ENCODE assay signal across 8 cellular contexts in genomic region chr1:67735806-67736627, GRCh38. TPM values are rescaled to one million over a fixed set of nuclear protein-coding genes. Genes with fewer than 3 reads are reported as not detected.
DNase-seq lines count a peak whose midpoint lies in the region; ATAC-seq and TF ChIP-seq lines count a peak whose summit lies in the region.

No MANE protein-coding gene starts in this region.

- peaks cover 8 to 33% (median 23%) of the 10 kb centered on the region in 4 donors for H3K4me1 Mint-ChIP-seq in CD4-positive, CD25-positive, alpha-beta regulatory T cell
- peaks cover 23% of the 10 kb centered on the region for H3K4me1 Mint-ChIP-seq in activated naive CD8-positive, alpha-beta T cell treated with anti-CD3 and anti-CD28 coated beads, Interleukin-2, amount 50 U/mL, for 24 hours

- intact Hi-C loops in left ventricle myocardium superior (cut with micrococcal nuclease), result no loop called here

- H3K27me3 ChIP-seq in CD4-positive, CD25-positive, alpha-beta regulatory T cell (ENCODE audit: control insufficient read depth, insufficient read depth, low read length), result no peaks in the 10 kb centered on the region
- H3K27me3 ChIP-seq in Peyer's patch, result no peaks in the 10 kb centered on the region

- H3K9me3 Mint-ChIP-seq in CD4-positive, CD25-positive, alpha-beta regulatory T cell, result no peaks in the 10 kb centered on the region
- no peaks in the 10 kb centered on the region for H3K9me3 Mint-ChIP-seq in activated naive CD8-positive, alpha-beta T cell treated with anti-CD3 and anti-CD28 coated beads, Interleukin-2, amount 50 U/mL, for 24 hours

- peaks cover 27% of the 10 kb centered on the region for H3K4me1 ChIP-seq in CD4-positive, CD25-positive, alpha-beta regulatory T cell (ENCODE audit: control insufficient read depth, insufficient read depth, low read length, poor library complexity, severe bottlenecking)
- peaks cover 0 to 50% (median 16%) of the 10 kb centered on the region in 4 donors for H3K4me1 ChIP-seq in Peyer's patch

- H3K27ac Mint-ChIP-seq in CD4-positive, CD25-positive, alpha-beta regulatory T cell, result peak overlapping the region; percentile 97 to 98 (median 98)
- H3K27ac Mint-ChIP-seq in activated naive CD8-positive, alpha-beta T cell treated with anti-CD3 and anti-CD28 coated beads, Interleukin-2, amount 50 U/mL, for 24 hours, result peak overlapping the region; percentile 80

- H3K4me3 ChIP-seq in CD4-positive, CD25-positive, alpha-beta regulatory T cell (ENCODE audit: low read depth, low read length), result peak overlapping the region; percentile 83
- H3K4me3 ChIP-seq in Peyer's patch (peak overlapping the region in 2 of 4 donors; percentile 18), retinal pigment epithelial cell (ENCODE audit: low read length) (no peak overlapping the region)

- H3K27ac ChIP-seq in CD4-positive, CD25-positive, alpha-beta regulatory T cell (ENCODE audit: insufficient read depth, low read length, poor library complexity, severe bottlenecking), result peak overlapping the region; percentile 62
- H3K27ac ChIP-seq in Peyer's patch, result peak overlapping the region; percentile 61 to 88 (median 72)

- peak; percentile 4 to 92 (median 46) for DNase-seq in CD4-positive, CD25-positive, alpha-beta regulatory T cell
- DNase-seq in Peyer's patch (peak; percentile 78 to 89 (median 79)), left ventricle myocardium superior (peak; percentile 77), retinal pigment epithelial cell (ENCODE audit: low read depth) (peak; percentile 73)
- peak; percentile 40 for DNase-seq in activated naive CD8-positive, alpha-beta T cell treated with anti-CD3 and anti-CD28 coated beads, Interleukin-2, amount 50 U/mL, for 24 hours
- DNase-seq in effector CD8-positive, alpha-beta T cell (lab: John Stamatoyannopoulos, UW), result no peak

- no peak for TF ChIP-seq CTCF in Peyer's patch (IDR thresholded peaks at IDR 0.05)
- TF ChIP-seq CTCF in retinal pigment epithelial cell (conservative IDR thresholded peaks at IDR 0.05; ENCODE audit: low read depth, low read length), result no peak

- no peaks in the 10 kb centered on the region for H3K9me3 ChIP-seq in CD4-positive, CD25-positive, alpha-beta regulatory T cell (ENCODE audit: control insufficient read depth in 2 of 2, low read length in 2 of 2)
- H3K9me3 ChIP-seq in Peyer's patch, result no peaks in the 10 kb centered on the region

- H3K4me3 Mint-ChIP-seq in CD4-positive, CD25-positive, alpha-beta regulatory T cell, result peak overlapping the region; percentile 76 to 86 (median 81)
- peak overlapping the region; percentile 61 for H3K4me3 Mint-ChIP-seq in activated naive CD8-positive, alpha-beta T cell treated with anti-CD3 and anti-CD28 coated beads, Interleukin-2, amount 50 U/mL, for 24 hours

- H3K36me3 ChIP-seq in CD4-positive, CD25-positive, alpha-beta regulatory T cell (ENCODE audit: control insufficient read depth, insufficient read depth, low read length), result no peaks in the 10 kb centered on the region
- no peaks in the 10 kb centered on the region for H3K36me3 ChIP-seq in Peyer's patch

- peak; percentile 99 to 100 for ATAC-seq in CD4-positive, CD25-positive, alpha-beta regulatory T cell (ENCODE audit: low read depth in 2 of 2)
- ATAC-seq in GM19324 (IDR thresholded peaks at IDR 0.05; ENCODE audit: low FRiP score, unreplicated experiment) (peak; percentile 99), HG03354 (IDR thresholded peaks at IDR 0.05; ENCODE audit: poor library complexity, severe bottlenecking, unreplicated experiment) (peak; percentile 98), left ventricle myocardium superior (peak; percentile 86)
- peak; percentile 99 for ATAC-seq in activated naive CD8-positive, alpha-beta T cell treated with anti-CD3 and anti-CD28 coated beads, Interleukin-2, amount 50 U/mL, for 24 hours

- no peaks in the 10 kb centered on the region for H3K36me3 Mint-ChIP-seq in CD4-positive, CD25-positive, alpha-beta regulatory T cell
- H3K36me3 Mint-ChIP-seq in activated naive CD8-positive, alpha-beta T cell treated with anti-CD3 and anti-CD28 coated beads, Interleukin-2, amount 50 U/mL, for 24 hours (ENCODE audit: low read depth), result no peaks in the 10 kb centered on the region

- no peaks in the 10 kb centered on the region for H3K27me3 Mint-ChIP-seq in CD4-positive, CD25-positive, alpha-beta regulatory T cell
- H3K27me3 Mint-ChIP-seq in activated naive CD8-positive, alpha-beta T cell treated with anti-CD3 and anti-CD28 coated beads, Interleukin-2, amount 50 U/mL, for 24 hours, result no peaks in the 10 kb centered on the region

- peak in 1 of 2 donors; percentile 14 for TF ChIP-seq POLR2A in Peyer's patch (IDR thresholded peaks at IDR 0.05)

RNA-seq across cellular contexts. Expression of gene GADD45A, which starts 51.0 kb away (rescaled TPM):
- 98.8 TPM for total RNA-seq in CD4-positive, CD25-positive, alpha-beta regulatory T cell
- 10 to 100 TPM; 24.0 to 45.2 (median 29.8) TPM for polyA plus RNA-seq in CD4-positive, CD25-positive, alpha-beta regulatory T cell
- total RNA-seq in Peyer's patch (10 to 100 TPM; 22.3 to 73.7 (median 55.1) TPM), left ventricle myocardium superior (46.6 TPM)
